1 cellular context compared by ENCODE assay signal in genomic region chr20:41228858-41229257, GRCh38.
TF ChIP-seq lines count a peak whose summit lies in the region.

No MANE protein-coding gene starts in this region.

TF ChIP-seq in GM12878, 131 proteins besides CTCF, POLR2A, EP300 and RAD21 (continued from another document):
- TF ChIP-seq ZBTB33 (IDR thresholded peaks at IDR 0.05): no peak
